1 cellular context compared by ENCODE assay signal in the genomic region with DNA sequence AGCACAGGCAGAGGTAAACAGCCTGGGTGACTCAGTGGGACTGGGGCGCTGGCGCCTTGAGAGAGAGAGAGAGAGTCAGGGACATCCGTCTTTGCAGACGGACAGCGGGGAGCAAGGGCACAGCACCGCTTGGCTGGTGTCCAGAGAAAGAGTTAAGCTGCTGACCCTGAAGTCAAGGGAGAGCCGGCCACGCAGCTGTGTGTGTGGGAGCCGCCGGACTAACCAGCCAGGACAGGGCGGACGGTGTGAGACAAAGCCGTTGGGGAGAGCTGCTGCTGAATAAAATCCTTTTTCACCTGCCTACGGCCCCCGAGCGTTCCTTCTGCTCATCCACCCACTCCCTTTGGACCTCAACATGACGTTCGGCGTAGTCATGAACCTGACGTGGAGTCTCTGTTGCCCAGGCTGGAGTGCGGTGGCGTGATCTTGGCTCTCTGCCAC.
TF ChIP-seq lines count a peak whose summit lies in the region.

No MANE protein-coding gene starts in this region.

TF ChIP-seq in GM23338, 12 proteins besides CTCF, POLR2A, EP300 and RAD21 (continued from another document):
- TF ChIP-seq, protein P1, sequence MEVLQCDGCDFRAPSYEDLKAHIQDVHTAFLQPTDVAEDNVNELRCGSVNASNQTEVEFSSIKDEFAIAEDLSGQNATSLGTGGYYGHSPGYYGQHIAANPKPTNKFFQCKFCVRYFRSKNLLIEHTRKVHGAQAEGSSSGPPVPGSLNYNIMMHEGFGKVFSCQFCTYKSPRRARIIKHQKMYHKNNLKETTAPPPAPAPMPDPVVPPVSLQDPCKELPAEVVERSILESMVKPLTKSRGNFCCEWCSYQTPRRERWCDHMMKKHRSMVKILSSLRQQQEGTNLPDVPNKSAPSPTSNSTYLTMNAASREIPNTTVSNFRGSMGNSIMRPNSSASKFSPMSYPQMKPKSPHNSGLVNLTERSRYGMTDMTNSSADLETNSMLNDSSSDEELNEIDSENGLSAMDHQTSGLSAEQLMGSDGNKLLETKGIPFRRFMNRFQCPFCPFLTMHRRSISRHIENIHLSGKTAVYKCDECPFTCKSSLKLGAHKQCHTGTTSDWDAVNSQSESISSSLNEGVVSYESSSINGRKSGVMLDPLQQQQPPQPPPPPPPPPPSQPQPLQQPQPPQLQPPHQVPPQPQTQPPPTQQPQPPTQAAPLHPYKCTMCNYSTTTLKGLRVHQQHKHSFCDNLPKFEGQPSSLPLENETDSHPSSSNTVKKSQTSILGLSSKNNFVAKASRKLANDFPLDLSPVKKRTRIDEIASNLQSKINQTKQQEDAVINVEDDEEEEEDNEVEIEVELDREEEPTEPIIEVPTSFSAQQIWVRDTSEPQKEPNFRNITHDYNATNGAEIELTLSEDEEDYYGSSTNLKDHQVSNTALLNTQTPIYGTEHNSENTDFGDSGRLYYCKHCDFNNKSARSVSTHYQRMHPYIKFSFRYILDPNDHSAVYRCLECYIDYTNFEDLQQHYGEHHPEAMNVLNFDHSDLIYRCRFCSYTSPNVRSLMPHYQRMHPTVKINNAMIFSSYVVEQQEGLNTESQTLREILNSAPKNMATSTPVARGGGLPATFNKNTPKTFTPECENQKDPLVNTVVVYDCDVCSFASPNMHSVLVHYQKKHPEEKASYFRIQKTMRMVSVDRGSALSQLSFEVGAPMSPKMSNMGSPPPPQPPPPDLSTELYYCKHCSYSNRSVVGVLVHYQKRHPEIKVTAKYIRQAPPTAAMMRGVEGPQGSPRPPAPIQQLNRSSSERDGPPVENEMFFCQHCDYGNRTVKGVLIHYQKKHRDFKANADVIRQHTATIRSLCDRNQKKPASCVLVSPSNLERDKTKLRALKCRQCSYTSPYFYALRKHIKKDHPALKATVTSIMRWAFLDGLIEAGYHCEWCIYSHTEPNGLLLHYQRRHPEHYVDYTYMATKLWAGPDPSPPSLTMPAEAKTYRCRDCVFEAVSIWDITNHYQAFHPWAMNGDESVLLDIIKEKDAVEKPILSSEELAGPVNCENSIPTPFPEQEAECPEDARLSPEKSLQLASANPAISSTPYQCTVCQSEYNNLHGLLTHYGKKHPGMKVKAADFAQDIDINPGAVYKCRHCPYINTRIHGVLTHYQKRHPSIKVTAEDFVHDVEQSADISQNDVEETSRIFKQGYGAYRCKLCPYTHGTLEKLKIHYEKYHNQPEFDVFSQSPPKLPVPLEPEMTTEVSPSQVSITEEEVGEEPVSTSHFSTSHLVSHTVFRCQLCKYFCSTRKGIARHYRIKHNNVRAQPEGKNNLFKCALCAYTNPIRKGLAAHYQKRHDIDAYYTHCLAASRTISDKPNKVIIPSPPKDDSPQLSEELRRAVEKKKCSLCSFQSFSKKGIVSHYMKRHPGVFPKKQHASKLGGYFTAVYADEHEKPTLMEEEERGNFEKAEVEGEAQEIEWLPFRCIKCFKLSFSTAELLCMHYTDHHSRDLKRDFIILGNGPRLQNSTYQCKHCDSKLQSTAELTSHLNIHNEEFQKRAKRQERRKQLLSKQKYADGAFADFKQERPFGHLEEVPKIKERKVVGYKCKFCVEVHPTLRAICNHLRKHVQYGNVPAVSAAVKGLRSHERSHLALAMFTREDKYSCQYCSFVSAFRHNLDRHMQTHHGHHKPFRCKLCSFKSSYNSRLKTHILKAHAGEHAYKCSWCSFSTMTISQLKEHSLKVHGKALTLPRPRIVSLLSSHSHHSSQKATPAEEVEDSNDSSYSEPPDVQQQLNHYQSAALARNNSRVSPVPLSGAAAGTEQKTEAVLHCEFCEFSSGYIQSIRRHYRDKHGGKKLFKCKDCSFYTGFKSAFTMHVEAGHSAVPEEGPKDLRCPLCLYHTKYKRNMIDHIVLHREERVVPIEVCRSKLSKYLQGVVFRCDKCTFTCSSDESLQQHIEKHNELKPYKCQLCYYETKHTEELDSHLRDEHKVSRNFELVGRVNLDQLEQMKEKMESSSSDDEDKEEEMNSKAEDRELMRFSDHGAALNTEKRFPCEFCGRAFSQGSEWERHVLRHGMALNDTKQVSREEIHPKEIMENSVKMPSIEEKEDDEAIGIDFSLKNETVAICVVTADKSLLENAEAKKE (CRISPR knock-in tag; IDR thresholded peaks at IDR 0.05): no peak
- no peak for TF ChIP-seq EZH2 (IDR thresholded peaks at IDR 0.05; ENCODE audit: low read depth, unreplicated experiment)
- TF ChIP-seq, protein P2, sequence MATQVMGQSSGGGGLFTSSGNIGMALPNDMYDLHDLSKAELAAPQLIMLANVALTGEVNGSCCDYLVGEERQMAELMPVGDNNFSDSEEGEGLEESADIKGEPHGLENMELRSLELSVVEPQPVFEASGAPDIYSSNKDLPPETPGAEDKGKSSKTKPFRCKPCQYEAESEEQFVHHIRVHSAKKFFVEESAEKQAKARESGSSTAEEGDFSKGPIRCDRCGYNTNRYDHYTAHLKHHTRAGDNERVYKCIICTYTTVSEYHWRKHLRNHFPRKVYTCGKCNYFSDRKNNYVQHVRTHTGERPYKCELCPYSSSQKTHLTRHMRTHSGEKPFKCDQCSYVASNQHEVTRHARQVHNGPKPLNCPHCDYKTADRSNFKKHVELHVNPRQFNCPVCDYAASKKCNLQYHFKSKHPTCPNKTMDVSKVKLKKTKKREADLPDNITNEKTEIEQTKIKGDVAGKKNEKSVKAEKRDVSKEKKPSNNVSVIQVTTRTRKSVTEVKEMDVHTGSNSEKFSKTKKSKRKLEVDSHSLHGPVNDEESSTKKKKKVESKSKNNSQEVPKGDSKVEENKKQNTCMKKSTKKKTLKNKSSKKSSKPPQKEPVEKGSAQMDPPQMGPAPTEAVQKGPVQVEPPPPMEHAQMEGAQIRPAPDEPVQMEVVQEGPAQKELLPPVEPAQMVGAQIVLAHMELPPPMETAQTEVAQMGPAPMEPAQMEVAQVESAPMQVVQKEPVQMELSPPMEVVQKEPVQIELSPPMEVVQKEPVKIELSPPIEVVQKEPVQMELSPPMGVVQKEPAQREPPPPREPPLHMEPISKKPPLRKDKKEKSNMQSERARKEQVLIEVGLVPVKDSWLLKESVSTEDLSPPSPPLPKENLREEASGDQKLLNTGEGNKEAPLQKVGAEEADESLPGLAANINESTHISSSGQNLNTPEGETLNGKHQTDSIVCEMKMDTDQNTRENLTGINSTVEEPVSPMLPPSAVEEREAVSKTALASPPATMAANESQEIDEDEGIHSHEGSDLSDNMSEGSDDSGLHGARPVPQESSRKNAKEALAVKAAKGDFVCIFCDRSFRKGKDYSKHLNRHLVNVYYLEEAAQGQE (IDR thresholded peaks at IDR 0.05; ENCODE audit: unreplicated experiment): no peak
- TF ChIP-seq JUNB (IDR thresholded peaks at IDR 0.05; ENCODE audit: unreplicated experiment): no peak
- no peak for TF ChIP-seq EZH2phosphoT487 (IDR thresholded peaks at IDR 0.05; ENCODE audit: unreplicated experiment)
- TF ChIP-seq NANOG (IDR thresholded peaks at IDR 0.05; ENCODE audit: borderline replicate concordance): no peak
- TF ChIP-seq POLR2AphosphoS5 (IDR thresholded peaks at IDR 0.05; ENCODE audit: low read depth): no peak
